13 cellular contexts compared by ENCODE assay signal in genomic region chr2:157312866-157313486, GRCh38. TPM values are rescaled to one million over a fixed set of nuclear protein-coding genes. Genes with fewer than 3 reads are reported as not detected.
A peak's percentile ranks its signal among the peaks of the same experiment; 100 is the strongest.
DNase-seq lines count a peak whose midpoint lies in the region; ATAC-seq and TF ChIP-seq lines count a peak whose summit lies in the region.
"Had no signal": no experiment of that assay in that cellular context is flagged by ENCODE, and none has a peak within 500 bp of the region (broad histone marks: within the 10 kb centered on the region; RNA-seq: fewer than 3 reads in every experiment).

No MANE protein-coding gene starts in this region.

- H3K36me3 ChIP-seq in PC-3 (ENCODE audit: low read depth, low read length) (no peaks in the 10 kb centered on the region), transverse colon (no peaks in the 10 kb centered on the region)

- H4K20me1 ChIP-seq in PC-3 (ENCODE audit: low read length), result no peaks in the 10 kb centered on the region

- H3K79me2 ChIP-seq in PC-3 (ENCODE audit: low read length), result no peaks in the 10 kb centered on the region

- BruUV-seq in PC-3 (replicated peaks; lab: Mats Ljungman, UMichigan), result no TSS peak

- no peaks in the 10 kb centered on the region for H3K9me2 ChIP-seq in PC-3 (replicated peaks; ENCODE audit: low read length)

- CTCF ChIA-PET in PC-3 (lab: Charles Lee), result no interaction called here

- intact Hi-C loops in PC-3 (cut with micrococcal nuclease), result no loop called here
- intact Hi-C loops in transverse colon (cut with DNase I; ENCODE audit: low total_unique reads), result no loop called here

- WGBS in transverse colon (ENCODE audit: low coverage in 1 of 2), 2 donors, result 89 to 100% methylated on average over 1 of the region's 1 CpG

- no peak for TF ChIP-seq EP300 in transverse colon (IDR thresholded peaks at IDR 0.05; ENCODE audit: low read depth)

- no peak overlapping the region for H3K4me2 ChIP-seq in PC-3 (ENCODE audit: low read length)

- no peaks in the 10 kb centered on the region for H3K27me3 ChIP-seq in PC-3 (ENCODE audit: low read length)
- no peaks in the 10 kb centered on the region for H3K27me3 ChIP-seq in transverse colon

- no peak overlapping the region for H3K9ac ChIP-seq in PC-3 (ENCODE audit: low read length)

- no peak for TF ChIP-seq POLR2A in transverse colon (IDR thresholded peaks at IDR 0.05)

- H3F3A ChIP-seq in PC-3 (ENCODE audit: low read length, unreplicated experiment), result no peaks in the 10 kb centered on the region

- H3K9me3 ChIP-seq in PC-3 (ENCODE audit: low read length), result no peaks in the 10 kb centered on the region
- H3K9me3 ChIP-seq in transverse colon, result no peaks in the 10 kb centered on the region

- POLR2A ChIA-PET in PC-3 (lab: Charles Lee; ENCODE audit: unreplicated experiment), result no interaction called here

- peak; percentile 12 for DNase-seq in AG20443 (ENCODE audit: low spot score)
- peak; percentile 49 for DNase-seq in PC-3
- no peak for DNase-seq in transverse colon
- no peak for DNase-seq in A172 (ENCODE audit: low spot score)
- no peak for DNase-seq in SW 1271 (lab: John Stamatoyannopoulos, UW)
- no peak for DNase-seq in NOMO-1 treated with DMSO at 0.1 percent for 48 hours (lab: John Stamatoyannopoulos, UW; ENCODE audit: unreplicated experiment)
- DNase-seq: kidney; naive thymus-derived CD8-positive, alpha-beta T cell; small intestine had no signal

- H3K4me1 ChIP-seq in PC-3 (ENCODE audit: insufficient read depth, low read length) (peaks cover 12% of the 10 kb centered on the region), transverse colon (no peaks in the 10 kb centered on the region)

- TF ChIP-seq CTCF in PC-3 (conservative IDR thresholded peaks at IDR 0.05; ENCODE audit: low read depth, low read length) (no peak), transverse colon (IDR thresholded peaks at IDR 0.05) (no peak)

- H3K4me3 ChIP-seq in PC-3 (ENCODE audit: low read length) (no peak overlapping the region), transverse colon (no peak overlapping the region)

- peak; percentile 56 for ATAC-seq in GM18858 (IDR thresholded peaks at IDR 0.05; ENCODE audit: unreplicated experiment)
- ATAC-seq in HG02852 (IDR thresholded peaks at IDR 0.05; ENCODE audit: unreplicated experiment), result peak; percentile 51
- peak; percentile 79 for ATAC-seq in PC-3
- ATAC-seq: esophagus mucosa; naive thymus-derived CD8-positive, alpha-beta T cell had no signal

- H2AFZ ChIP-seq in PC-3 (ENCODE audit: low read length), result no peak overlapping the region

- peak overlapping the region; percentile 23; the same call in 1 of the 2 replicates for H3K27ac ChIP-seq in PC-3 (ENCODE audit: low read length)
- H3K27ac ChIP-seq in transverse colon, result no peak overlapping the region

- in situ Hi-C loops in transverse colon (cut with MboI; ENCODE audit: low pct_ligation_motif_present in 1 of 4, low pct_unique_long_range_greater_than_20kb in 1 of 4, low sequenced_read_pairs in 3 of 4), result loop anchor here in 2 of 4 donors (25.0 kb wide), 2 partner anchors 449 to 699 kb away; no protein-coding TSS in a partner anchor

RNA-seq across cellular contexts. Expression of gene ERMN, which starts 12.6 kb away (rescaled TPM):
- total RNA-seq in PC-3 (2014; rRNA removed) (not detected in 2 replicates), transverse colon (under 1 TPM in 2 of 4 donors, not detected in 2; 0.14 to 0.64 TPM)
- total RNA-seq in A172 (2014; rRNA removed; shearing (Covaris generic)), result not detected in 2 replicates
- total RNA-seq: esophagus mucosa, RPMI7951 had no signal

RNA-seq across cellular contexts. Expression of gene GALNT5, which starts 55.5 kb away (rescaled TPM):
- total RNA-seq in PC-3 (2014; rRNA removed) (0.04 TPM in 1 of 2 replicates, not detected in the other), transverse colon (10 to 100 TPM in 3 of 4 donors, 1 to 10 TPM in 1; 7.5 to 34.0 (median 14.0) TPM)
- total RNA-seq in A172 (2014; rRNA removed; shearing (Covaris generic)), result not detected in 2 replicates
- total RNA-seq: naive thymus-derived CD8-positive, alpha-beta T cell had no signal

Comparison
In these comparisons a context has a peak if more than half of its experiments do, and no peak if none do; other contexts are left out.
1. DNase-seq: peak in AG20443 (single experiment) and PC-3 (single experiment); none in transverse colon (single experiment), A172 (single experiment), SW 1271 (0 of 2) and NOMO-1 treated with DMSO at 0.1 percent for 48 hours (single experiment).
2. Peak in every context shown above with its lines, with median percentiles within 50 percentile points of each other: ATAC-seq.